9 cellular contexts compared by ENCODE assay signal in genomic region chr3:150106752-150107428, GRCh38.
A peak's percentile ranks its signal among the peaks of the same experiment; 100 is the strongest.
DNase-seq lines count a peak whose midpoint lies in the region; TF ChIP-seq lines count a peak whose summit lies in the region.
"Had no signal": no experiment of that assay in that cellular context is flagged by ENCODE, and none has a peak within 500 bp of the region (broad histone marks: within the 10 kb centered on the region; RNA-seq: fewer than 3 reads in every experiment).

No MANE protein-coding gene starts in this region.

- no peaks in the 10 kb centered on the region for H3K27me3 ChIP-seq in HUES48 (ENCODE audit: control insufficient read depth, insufficient read depth, low read length)

- H3K4me1 ChIP-seq in HUES48 (ENCODE audit: control insufficient read depth, insufficient read depth, low read length): peaks cover 33% of the 10 kb centered on the region

- H3K4me3 ChIP-seq in AG10803 (ENCODE audit: low read length) (no peak overlapping the region), HUES48 (ENCODE audit: low read depth, low read length) (no peak overlapping the region)
- H3K4me3 ChIP-seq: coronary artery had no signal

- no peak for TF ChIP-seq CTCF in AG10803 (conservative IDR thresholded peaks at IDR 0.05; ENCODE audit: low read length)

- H3K9me3 ChIP-seq in HUES48 (ENCODE audit: control insufficient read depth, insufficient read depth, low read length): no peaks in the 10 kb centered on the region

- peak overlapping the region; percentile 94 for H3K27ac ChIP-seq in HUES48 (ENCODE audit: low read depth, low read length)
- H3K27ac ChIP-seq: coronary artery had no signal

- H3K9ac ChIP-seq in HUES48 (ENCODE audit: low read depth, low read length): no peak overlapping the region

- DNase-seq in AG10803 (ENCODE audit: low read depth) (peak; percentile 100), amniotic stem cell (lab: John Stamatoyannopoulos, UW) (peak; percentile 29), left kidney (ENCODE audit: low read depth, low spot score) (peak; percentile 29), amygdala (lab: John Stamatoyannopoulos, UW) (no peak)
- DNase-seq in activated CD4-positive, alpha-beta T cell treated with anti-CD3 and anti-CD28 coated beads for 1 hour: no peak
- DNase-seq in activated CD8-positive, alpha-beta memory T cell treated with anti-CD3 and anti-CD28 coated beads, Interleukin-2, amount 50 U/mL, for 4 hours: no peak
- no peak for DNase-seq in activated CD8-positive, alpha-beta memory T cell treated with anti-CD3 and anti-CD28 coated beads, Interleukin-2, amount 50 U/mL, for 48 hours

- no peaks in the 10 kb centered on the region for H3K36me3 ChIP-seq in HUES48 (ENCODE audit: control insufficient read depth, insufficient read depth, low read length)

Comparison
In these comparisons a context has a peak if more than half of its experiments do, and no peak if none do; other contexts are left out.
1. DNase-seq: peak in AG10803 (single experiment), amniotic stem cell (single experiment) and left kidney (single experiment); none in activated CD4-positive, alpha-beta T cell treated with anti-CD3 and anti-CD28 coated beads for 1 hour (single experiment), amygdala (0 of 56), activated CD8-positive, alpha-beta memory T cell treated with anti-CD3 and anti-CD28 coated beads, Interleukin-2, amount 50 U/mL, for 4 hours (single experiment) and activated CD8-positive, alpha-beta memory T cell treated with anti-CD3 and anti-CD28 coated beads, Interleukin-2, amount 50 U/mL, for 48 hours (single experiment).